8 cellular contexts compared by ENCODE assay signal in the genomic region with DNA sequence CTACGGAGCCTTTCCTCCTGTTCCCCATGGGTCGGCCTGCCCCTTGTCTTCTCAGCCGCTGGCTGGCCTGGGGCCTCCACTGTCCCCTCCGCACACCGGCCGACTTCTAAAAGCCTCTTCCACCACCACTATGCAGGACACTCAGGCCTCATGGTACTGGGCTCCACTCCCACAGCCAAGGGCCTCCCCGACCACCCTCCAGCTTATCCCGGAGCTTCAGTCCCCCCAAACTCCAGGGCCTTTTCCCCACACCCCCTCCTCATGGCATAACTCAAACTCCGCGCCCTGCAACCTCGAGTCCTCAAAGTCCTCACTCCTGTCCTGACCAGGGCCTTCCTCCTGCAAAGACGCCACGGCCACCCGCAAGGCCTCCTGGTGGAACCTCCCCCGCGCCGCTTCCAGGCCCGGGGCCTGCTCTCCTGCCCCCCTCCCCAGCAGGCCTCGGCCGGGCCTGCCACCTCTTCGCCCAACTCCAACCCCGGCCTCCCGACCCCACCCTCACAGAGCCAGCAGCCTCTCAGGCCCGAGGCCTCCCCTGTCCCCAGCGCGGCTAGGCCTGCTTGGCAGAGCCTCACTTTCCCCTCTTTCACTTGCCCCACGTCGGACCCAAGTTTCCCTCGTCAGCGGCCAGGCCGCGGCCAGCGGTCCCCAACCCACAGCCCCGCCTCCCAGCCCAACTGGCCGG. TPM values are rescaled to one million over a fixed set of nuclear protein-coding genes. Genes with fewer than 3 reads are reported as not detected.
DNase-seq lines count a peak whose midpoint lies in the region; FAIRE-seq and TF ChIP-seq lines count a peak whose summit lies in the region.

No MANE protein-coding gene starts in this region.

- H3K27ac Mint-ChIP-seq in activated T-helper 1 cell treated with anti-CD3 and anti-CD28 coated beads, Interleukin-12 subunit alpha, Interleukin-12 subunit beta, Interleukin-2, Interleukin-4 antibody, amounts not matched to agents 30 ng/mL and 10 ng/mL and 1 ng/mL, durations not matched to agents 14 hours and 24 hours and 36 hours = peak overlapping the region; percentile 99
- H3K27ac Mint-ChIP-seq in osteocyte (ENCODE audit: unreplicated experiment) = peak overlapping the region; percentile 99

- FAIRE-seq in GM12891 (lab: Jason Lieb, UNC) = no peak

- peaks cover 28% of the 10 kb centered on the region for H3K36me3 Mint-ChIP-seq in activated T-helper 1 cell treated with anti-CD3 and anti-CD28 coated beads, Interleukin-12 subunit alpha, Interleukin-12 subunit beta, Interleukin-2, Interleukin-4 antibody, amounts not matched to agents 30 ng/mL and 10 ng/mL and 1 ng/mL, durations not matched to agents 14 hours and 24 hours and 36 hours (ENCODE audit: low read depth)
- H3K36me3 Mint-ChIP-seq in osteocyte (ENCODE audit: unreplicated experiment) = peaks cover 18% of the 10 kb centered on the region

- peak overlapping the region; percentile 100 for H3K4me3 Mint-ChIP-seq in activated T-helper 1 cell treated with anti-CD3 and anti-CD28 coated beads, Interleukin-12 subunit alpha, Interleukin-12 subunit beta, Interleukin-2, Interleukin-4 antibody, amounts not matched to agents 30 ng/mL and 10 ng/mL and 1 ng/mL, durations not matched to agents 14 hours and 24 hours and 36 hours
- H3K4me3 Mint-ChIP-seq in osteocyte (ENCODE audit: unreplicated experiment) = peak overlapping the region; percentile 99

- TF ChIP-seq POLR2A in GM12891 (IDR thresholded peaks at IDR 0.05; ENCODE audit: low read depth, low read length) = no peak

- H3K27me3 Mint-ChIP-seq in activated T-helper 1 cell treated with anti-CD3 and anti-CD28 coated beads, Interleukin-12 subunit alpha, Interleukin-12 subunit beta, Interleukin-2, Interleukin-4 antibody, amounts not matched to agents 30 ng/mL and 10 ng/mL and 1 ng/mL, durations not matched to agents 14 hours and 24 hours and 36 hours (ENCODE audit: insufficient read depth) = no peaks in the 10 kb centered on the region
- no peaks in the 10 kb centered on the region for H3K27me3 Mint-ChIP-seq in osteocyte (ENCODE audit: unreplicated experiment)

- TF ChIP-seq CTCF in GM12865 (IDR thresholded peaks at IDR 0.05; ENCODE audit: insufficient read depth, low read depth, low read length, missing control alignments) = no peak
- no peak for TF ChIP-seq CTCF in osteocyte (IDR thresholded peaks at IDR 0.05)

- no peaks in the 10 kb centered on the region for H3K9me3 Mint-ChIP-seq in activated T-helper 1 cell treated with anti-CD3 and anti-CD28 coated beads, Interleukin-12 subunit alpha, Interleukin-12 subunit beta, Interleukin-2, Interleukin-4 antibody, amounts not matched to agents 30 ng/mL and 10 ng/mL and 1 ng/mL, durations not matched to agents 14 hours and 24 hours and 36 hours
- no peaks in the 10 kb centered on the region for H3K9me3 Mint-ChIP-seq in osteocyte (ENCODE audit: unreplicated experiment)

- H3K4me1 Mint-ChIP-seq in activated T-helper 1 cell treated with anti-CD3 and anti-CD28 coated beads, Interleukin-12 subunit alpha, Interleukin-12 subunit beta, Interleukin-2, Interleukin-4 antibody, amounts not matched to agents 30 ng/mL and 10 ng/mL and 1 ng/mL, durations not matched to agents 14 hours and 24 hours and 36 hours (ENCODE audit: low read depth) = peaks cover 29% of the 10 kb centered on the region
- peaks cover 43% of the 10 kb centered on the region for H3K4me1 Mint-ChIP-seq in osteocyte (ENCODE audit: unreplicated experiment)

- in situ Hi-C loops in KBM-7 (cut with MboI; ENCODE audit: low pct_unique_long_range_greater_than_20kb, low sequenced_read_pairs) = no loop called here

- no peak for DNase-seq in GM12865 (ENCODE audit: low read depth)
- DNase-seq in KBM-7 = peak; percentile 59
- no peak for DNase-seq in activated T-helper 1 cell treated with anti-CD3 and anti-CD28 coated beads, Interleukin-12 subunit alpha, Interleukin-12 subunit beta, Interleukin-2, Interleukin-4 antibody, amounts not matched to agents 30 ng/mL and 10 ng/mL and 1 ng/mL, durations not matched to agents 14 hours and 24 hours and 36 hours (ENCODE audit: low spot score)
- DNase-seq in head of caudate nucleus = peak in 29 of 42 donors; percentile 5 to 64 (median 38)
- no peak for DNase-seq in osteocyte (ENCODE audit: extremely low spot score, unreplicated experiment)
- DNase-seq in DMS53 treated with DMSO at 0.1 percent for 48 hours (lab: John Stamatoyannopoulos, UW; ENCODE audit: unreplicated experiment) = no peak
- no peak for DNase-seq in NCI-H1105 (lab: John Stamatoyannopoulos, UW)
- DNase-seq in GM12891 (ENCODE audit: insufficient read length, low spot score) = no peak

- peak overlapping the region; percentile 82 for H3K4me3 ChIP-seq in GM12865 (ENCODE audit: low read depth, low read length)

- intact Hi-C loops in activated T-helper 1 cell treated with anti-CD3 and anti-CD28 coated beads, Interleukin-12 subunit alpha, Interleukin-12 subunit beta, Interleukin-2, Interleukin-4 antibody, amounts not matched to agents 30 ng/mL and 10 ng/mL and 1 ng/mL, durations not matched to agents 14 hours and 24 hours and 36 hours (cut with micrococcal nuclease) = loop anchor here (1.0 to 5.0 kb wide), 4 partner anchors 103 to 809 kb away; a partner anchor contains a TSS
- intact Hi-C loops in head of caudate nucleus (cut with DNase I) = loop anchor here (2.0 to 5.0 kb wide), 2 partner anchors 41 to 55 kb away; a partner anchor contains a TSS

TF ChIP-seq in GM12891, 5 proteins besides CTCF, POLR2A, EP300 and RAD21:
- TF ChIP-seq POU2F2 (IDR thresholded peaks at IDR 0.05; ENCODE audit: low read depth, low read length) (no peak), TAF1 (IDR thresholded peaks at IDR 0.05; ENCODE audit: low read depth, low read length) (no peak), POLR2AphosphoS5 (IDR thresholded peaks at IDR 0.05; ENCODE audit: low read depth, low read length) (no peak), PAX5 (IDR thresholded peaks at IDR 0.05; ENCODE audit: insufficient read depth, low read length, severe bottlenecking) (no peak), SPI1 (IDR thresholded peaks at IDR 0.05; ENCODE audit: low read depth, low read length) (no peak)

RNA-seq across cellular contexts. Expression of a gene that starts 1.9 kb away (rescaled TPM):
- 62.1 and 62.6 TPM in 2 replicates for total RNA-seq in activated T-helper 1 cell treated with anti-CD3 and anti-CD28 coated beads, Interleukin-12 subunit alpha, Interleukin-12 subunit beta, Interleukin-2, Interleukin-4 antibody, amounts not matched to agents 30 ng/mL and 10 ng/mL and 1 ng/mL, durations not matched to agents 14 hours and 24 hours and 36 hours
- 90.7 and 93.4 TPM in 2 replicates for total RNA-seq in osteocyte
- 30.5 TPM for polyA plus RNA-seq in GM12891 (2012; ENCODE audit: low read depth, missing spikeins)

RNA-seq across cellular contexts. Expression of a gene that starts 1.9 kb away (rescaled TPM):
- total RNA-seq in activated T-helper 1 cell treated with anti-CD3 and anti-CD28 coated beads, Interleukin-12 subunit alpha, Interleukin-12 subunit beta, Interleukin-2, Interleukin-4 antibody, amounts not matched to agents 30 ng/mL and 10 ng/mL and 1 ng/mL, durations not matched to agents 14 hours and 24 hours and 36 hours = 258 and 268 TPM in 2 replicates
- total RNA-seq in osteocyte = 200 and 228 TPM in 2 replicates
- 648 TPM for polyA plus RNA-seq in GM12891 (2012; ENCODE audit: low read depth, missing spikeins)

RNA-seq across cellular contexts. Expression of a gene that starts 39.1 kb away (rescaled TPM):
- total RNA-seq in activated T-helper 1 cell treated with anti-CD3 and anti-CD28 coated beads, Interleukin-12 subunit alpha, Interleukin-12 subunit beta, Interleukin-2, Interleukin-4 antibody, amounts not matched to agents 30 ng/mL and 10 ng/mL and 1 ng/mL, durations not matched to agents 14 hours and 24 hours and 36 hours = 37.6 and 39.6 TPM in 2 replicates
- 21.6 and 24.5 TPM in 2 replicates for total RNA-seq in osteocyte
- 17.3 TPM for polyA plus RNA-seq in GM12891 (2012; ENCODE audit: low read depth, missing spikeins)

RNA-seq across cellular contexts. Expression of a gene that starts 54.0 kb away (rescaled TPM):
- total RNA-seq in activated T-helper 1 cell treated with anti-CD3 and anti-CD28 coated beads, Interleukin-12 subunit alpha, Interleukin-12 subunit beta, Interleukin-2, Interleukin-4 antibody, amounts not matched to agents 30 ng/mL and 10 ng/mL and 1 ng/mL, durations not matched to agents 14 hours and 24 hours and 36 hours = 49.7 and 50.2 TPM in 2 replicates
- total RNA-seq in osteocyte = 4.2 and 5.4 TPM in 2 replicates
- 15.2 TPM for polyA plus RNA-seq in GM12891 (2012; ENCODE audit: low read depth, missing spikeins)

Comparison
In these comparisons a context has a peak if more than half of its experiments do, and no peak if none do; other contexts are left out.
1. DNase-seq: peak in KBM-7 (single experiment) and head of caudate nucleus (29 of 42); none in GM12865 (single experiment), activated T-helper 1 cell treated with anti-CD3 and anti-CD28 coated beads, Interleukin-12 subunit alpha, Interleukin-12 subunit beta, Interleukin-2, Interleukin-4 antibody, amounts not matched to agents 30 ng/mL and 10 ng/mL and 1 ng/mL, durations not matched to agents 14 hours and 24 hours and 36 hours (single experiment), osteocyte (single experiment), DMS53 treated with DMSO at 0.1 percent for 48 hours (single experiment), NCI-H1105 (single experiment) and GM12891 (single experiment).